Comparison of ENCODE assay signal across 8 cellular contexts in the genomic region with DNA sequence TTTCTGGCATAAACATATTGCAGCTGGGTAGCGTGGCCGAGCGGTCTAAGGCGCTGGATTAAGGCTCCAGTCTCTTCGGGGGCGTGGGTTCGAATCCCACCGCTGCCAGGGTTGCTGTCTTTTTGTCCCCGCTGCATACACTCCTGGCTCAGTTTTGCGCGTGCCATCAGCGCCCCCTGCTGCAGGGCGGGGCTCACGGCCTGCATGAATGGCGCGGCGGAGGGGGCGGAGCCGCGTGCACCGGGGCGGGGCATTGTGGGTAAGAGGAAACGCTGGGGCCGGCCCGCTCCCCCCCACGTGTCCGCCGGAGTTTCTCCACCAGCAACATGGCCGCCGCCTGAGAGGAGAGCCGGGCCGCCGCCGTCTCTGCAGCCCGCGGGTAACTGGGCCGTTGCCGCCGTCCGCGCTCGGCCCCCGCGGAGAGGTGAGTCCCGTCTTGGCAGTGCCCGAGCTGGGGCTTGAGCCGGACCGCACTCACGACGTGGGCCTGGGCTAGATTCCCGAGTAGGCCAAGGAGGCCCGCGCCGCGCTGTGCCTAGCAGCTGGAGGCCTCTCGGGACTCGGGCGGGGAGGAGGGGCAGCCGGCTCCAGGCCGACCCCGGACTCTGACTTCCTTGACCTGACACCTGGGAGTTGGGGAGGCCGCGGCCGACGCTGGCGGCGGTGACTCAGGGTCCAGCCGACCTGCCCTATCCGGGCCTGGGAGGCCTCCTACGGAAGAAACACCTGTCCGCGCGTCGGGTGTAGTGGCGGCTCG. TPM values are rescaled to one million over a fixed set of nuclear protein-coding genes. Genes with fewer than 3 reads are reported as not detected.
A peak's percentile ranks its signal among the peaks of the same experiment; 100 is the strongest.
DNase-seq lines count a peak whose midpoint lies in the region; ATAC-seq, FAIRE-seq and TF ChIP-seq lines count a peak whose summit lies in the region.

TSS of gene POLR3E (plus strand) at position 296 of the 757 bp plus-strand sequence. CDS start 5,560 bp downstream, outside the sequence.

- in situ Hi-C loops in HepG2 (cut with HindIII; ENCODE audit: extremely low pct_ligation_motif_present, low pct_unique_long_range_greater_than_20kb): loop anchor here (5.0 kb wide), 1 partner anchor 100 kb away; no protein-coding TSS in a partner anchor

- peak; percentile 99 for DNase-seq in CD14-positive monocyte (ENCODE audit: low spot score)
- DNase-seq in NCI-H748 (lab: John Stamatoyannopoulos, UW; ENCODE audit: unreplicated experiment): peak; percentile 92
- peak; percentile 99 to 100 for DNase-seq in activated CD4-positive, alpha-beta T cell treated with anti-CD3 and anti-CD28 coated beads, Interleukin-2, amount 50 U/mL, for 24 hours (ENCODE audit: low read depth in 1 of 2, low spot score in 1 of 2)
- peak; percentile 99 for DNase-seq in HepG2 (ENCODE audit: low spot score)
- DNase-seq in stimulated activated CD4-positive, alpha-beta T cell treated with anti-CD3 and anti-CD28 coated beads, Interleukin-4, amount 100 ng/mL, for 1 hour: peak; percentile 100

- H3K9me3 ChIP-seq in HepG2 (ENCODE audit: low read length): no peaks in the 10 kb centered on the region

- H3K27me3 Mint-ChIP-seq in CD14-positive monocyte (ENCODE audit: low read depth in 3 of 3): peaks cover 0 to 4% (median 2%) of the 10 kb centered on the region in 3 donors
- no peaks in the 10 kb centered on the region for H3K27me3 Mint-ChIP-seq in dendritic cell treated with granulocyte-macrophage colony-stimulating factor and Interleukin-4, amounts not matched to agents 40 ng/mL and 50 ng/mL, for 4 days

- H3K4me3 Mint-ChIP-seq in CD14-positive monocyte: peak within 1 kb of the TSS; percentile 85 to 92
- peak within 1 kb of the TSS; percentile 95 for H3K4me3 Mint-ChIP-seq in dendritic cell treated with granulocyte-macrophage colony-stimulating factor and Interleukin-4, amounts not matched to agents 40 ng/mL and 50 ng/mL, for 4 days

- intact Hi-C loops in CD14-positive monocyte (cut with micrococcal nuclease) (loop anchor here (1.0 to 10.0 kb wide), 4 partner anchors 106 to 642 kb away; partner anchors contain the start of genes IGSF6 (in 2 of the 2) and PDZD9 (in 2 of the 2)), HepG2 (cut with micrococcal nuclease; ENCODE audit: unreplicated experiment) (loop anchor here (1.0 kb wide), 3 partner anchors 91 to 107 kb away; partner anchors contain the start of gene EEF2K)
- intact Hi-C loops in dendritic cell treated with granulocyte-macrophage colony-stimulating factor and Interleukin-4, amounts not matched to agents 40 ng/mL and 50 ng/mL, for 4 days (cut with micrococcal nuclease): loop anchor here (1.0 kb wide), 2 partner anchors 90 to 107 kb away; no protein-coding TSS in a partner anchor

- peaks cover 9 to 15% of the 10 kb centered on the region in 2 donors for H3K36me3 Mint-ChIP-seq in CD14-positive monocyte
- peaks cover 30% of the 10 kb centered on the region for H3K36me3 Mint-ChIP-seq in dendritic cell treated with granulocyte-macrophage colony-stimulating factor and Interleukin-4, amounts not matched to agents 40 ng/mL and 50 ng/mL, for 4 days (ENCODE audit: low read depth)

- CTCF ChIA-PET in HepG2 (lab: Yijun Ruan, JAX; ENCODE audit: low intra/inter-chr PET ratio, low total read pairs): interaction anchor here (0.6 to 2.3 kb wide), 5 partner anchors 91 to 296 kb away, joined by 3 to 20 read pairs (median 4); partner anchors contain the start of genes EEF2K and PDZD9

- BruUV-seq in HepG2 (replicated peaks; lab: Mats Ljungman, UMichigan): no TSS peak

- H4K20me1 ChIP-seq in HepG2 (ENCODE audit: insufficient read depth, low read length): peaks cover 41% of the 10 kb centered on the region

- ATAC-seq in GM19351 (IDR thresholded peaks at IDR 0.05; ENCODE audit: unreplicated experiment) (peak; percentile 79), HG03521 (IDR thresholded peaks at IDR 0.05; ENCODE audit: unreplicated experiment) (peak; percentile 80), HepG2 (peak; percentile 85)

- H3K9me3 Mint-ChIP-seq in CD14-positive monocyte: no peaks in the 10 kb centered on the region
- H3K9me3 Mint-ChIP-seq in dendritic cell treated with granulocyte-macrophage colony-stimulating factor and Interleukin-4, amounts not matched to agents 40 ng/mL and 50 ng/mL, for 4 days: no peaks in the 10 kb centered on the region

- H3K27ac Mint-ChIP-seq in CD14-positive monocyte: peak within 1 kb of the TSS; percentile 86 to 96 (median 92)
- peak within 1 kb of the TSS; percentile 94 for H3K27ac Mint-ChIP-seq in dendritic cell treated with granulocyte-macrophage colony-stimulating factor and Interleukin-4, amounts not matched to agents 40 ng/mL and 50 ng/mL, for 4 days

- H3K4me1 ChIP-seq in HepG2 (ENCODE audit: insufficient read depth, low read length): peaks cover 51% of the 10 kb centered on the region

- TF ChIP-seq POLR2A in HepG2 (IDR thresholded peaks at IDR 0.05; ENCODE audit: insufficient read depth in 1 of 2, low read depth in 2 of 2, low read length in 2 of 2): peak; percentile 71 to 92

- TF ChIP-seq RAD21 in HepG2 (CRISPR knock-in tag; IDR thresholded peaks at IDR 0.05): peak; percentile 100

- no peaks in the 10 kb centered on the region; a peak in 1 of 5 replicates for H3K27me3 ChIP-seq in HepG2 (ENCODE audit: control insufficient read depth in 1 of 2, insufficient read depth in 2 of 2, low read length in 2 of 2)

- peak within 1 kb of the TSS; percentile 98 for H3K9ac ChIP-seq in HepG2 (ENCODE audit: insufficient read depth, low read depth, low read length)

- H3K4me1 Mint-ChIP-seq in CD14-positive monocyte: peaks cover 28% of the 10 kb centered on the region
- H3K4me1 Mint-ChIP-seq in dendritic cell treated with granulocyte-macrophage colony-stimulating factor and Interleukin-4, amounts not matched to agents 40 ng/mL and 50 ng/mL, for 4 days (ENCODE audit: low read depth): peaks cover 41% of the 10 kb centered on the region

- WGBS in HepG2 (ENCODE audit: low lambda C conversion rate): under 1% methylated on average over 58 of the region's 76 CpGs

- H2AFZ ChIP-seq in HepG2 (ENCODE audit: low read length): peak within 1 kb of the TSS; percentile 94

- peaks cover 11 to 13% of the 10 kb centered on the region in 2 experiments for H3K36me3 ChIP-seq in HepG2 (replicated peaks in 1 of 2; ENCODE audit: control insufficient read depth in 1 of 2, insufficient read depth in 2 of 2, low read length in 2 of 2)

- POLR2A ChIA-PET in HepG2 (lab: Yijun Ruan, JAX): interaction anchor here (1.1 to 4.6 kb wide), 13 partner anchors 9 to 139 kb away, joined by 3 to 68 read pairs (median 5); partner anchors contain the start of genes CDR2 and EEF2K

- peak within 1 kb of the TSS; percentile 92 for H3K27ac ChIP-seq in HepG2 (ENCODE audit: extremely low read length, insufficient read depth, low read length)

- peaks cover 49% of the 10 kb centered on the region for H3K79me2 ChIP-seq in HepG2 (ENCODE audit: insufficient read depth, low read length)

- H3K4me3 ChIP-seq in HepG2 (replicated peaks in 1 of 3; ENCODE audit: insufficient read depth in 1 of 3, low read depth in 2 of 3, low read length in 3 of 3): peak within 1 kb of the TSS; percentile 83 to 96 (median 94)

- TF ChIP-seq CTCF in CD14-positive monocyte (IDR thresholded peaks at IDR 0.05) (peak; percentile 88), HepG2 (CRISPR knock-in tag; IDR thresholded peaks at IDR 0.05) (peak; percentile 99)

- peak; percentile 30 for FAIRE-seq in HepG2 (lab: Jason Lieb, UNC)

- H3K4me2 ChIP-seq in HepG2 (ENCODE audit: low read depth, low read length): peak within 1 kb of the TSS; percentile 88

- TF ChIP-seq EP300 in HepG2 (IDR thresholded peaks at IDR 0.05; ENCODE audit: low read depth in 2 of 2, low read length in 2 of 2) (peak; percentile 40 to 87; a peak in 3 of 4 replicates), HepG2 (CRISPR knock-in tag; IDR thresholded peaks at IDR 0.05; ENCODE audit: borderline replicate concordance) (peak; percentile 61; the same call in 1 of the 2 replicates)

TF ChIP-seq in HepG2, 621 proteins besides CTCF, POLR2A, EP300 and RAD21 (continues in another document):
- TF ChIP-seq ZNF589 (CRISPR knock-in tag; conservative IDR thresholded peaks at IDR 0.05) (peak; percentile 90), ZNF772 (CRISPR knock-in tag; IDR thresholded peaks at IDR 0.05) (peak; percentile 99), KDM4B (CRISPR knock-in tag; IDR thresholded peaks at IDR 0.05) (peak; percentile 51; the same call in 1 of the 2 replicates), RBM22 (optimal IDR thresholded peaks at IDR 0.05; ENCODE audit: low read length) (peak; percentile 100)

RNA-seq across cellular contexts. Expression of gene POLR3E, which starts in this region (rescaled TPM):
- polyA plus RNA-seq in CD14-positive monocyte (1 to 10 TPM; 4.1 to 5.7 TPM), HepG2 (2011; rRNA removed) (262 and 280 TPM in 2 replicates)
- total RNA-seq in HepG2 (2016; rRNA removed; fragmentation: Illumina TruSeq; extraction: Trizol): 94.8 and 135 TPM in 2 replicates
- 40.5 and 40.7 TPM in 2 replicates for total RNA-seq in HepG2 (2016; cell fraction: cytosol; rRNA removed; fragmentation: Illumina TruSeq; extraction: Trizol; ENCODE audit: low read depth)
- total RNA-seq in HepG2 (2016; cell fraction: insoluble cytoplasmic fraction; rRNA removed; fragmentation: Illumina TruSeq; extraction: Trizol): 93.2 and 125 TPM in 2 replicates
- 103 and 106 TPM in 2 replicates for total RNA-seq in HepG2 (2016; cell fraction: membrane; rRNA removed; fragmentation: Illumina TruSeq; extraction: Trizol)
- total RNA-seq in HepG2 (2016; cell fraction: nucleus; rRNA removed; fragmentation: Illumina TruSeq; extraction: Trizol): 115 and 134 TPM in 2 replicates
- polyA plus RNA-seq in HepG2 (2011; cell fraction: cytosol; rRNA removed): 132 and 169 TPM in 2 replicates
- polyA plus RNA-seq in HepG2 (2011; cell fraction: nucleus; rRNA removed): 753 and 830 TPM in 2 replicates
- polyA plus RNA-seq in HepG2 (2012): 105 and 114 TPM in 2 replicates
- 31.3 and 37.9 TPM in 2 replicates for polyA plus RNA-seq in HepG2 (2016; cell fraction: cytosol; fragmentation: Illumina TruSeq; extraction: Trizol; ENCODE audit: low read depth)
- polyA plus RNA-seq in HepG2 (2016; cell fraction: insoluble cytoplasmic fraction; fragmentation: Illumina TruSeq; extraction: Trizol; ENCODE audit: low read depth): 94.5 and 105 TPM in 2 replicates
- 62.4 and 65.8 TPM in 2 replicates for polyA plus RNA-seq in HepG2 (2016; cell fraction: membrane; fragmentation: Illumina TruSeq; extraction: Trizol; ENCODE audit: low read depth)
- polyA plus RNA-seq in HepG2 (2016; cell fraction: nucleus; fragmentation: Illumina TruSeq; extraction: Trizol; ENCODE audit: insufficient read depth, low read depth): 279 and 292 TPM in 2 replicates
- polyA minus RNA-seq in HepG2 (2011; rRNA and poly(A)+ RNA removed; ENCODE audit: low replicate concordance): 472 and 743 TPM in 2 replicates
- 96.6 and 110 TPM in 2 replicates for polyA minus RNA-seq in HepG2 (2011; cell fraction: cytosol; rRNA and poly(A)+ RNA removed)
- 279 and 332 TPM in 2 replicates for polyA minus RNA-seq in HepG2 (2011; cell fraction: nucleus; rRNA and poly(A)+ RNA removed)

Comparison
In these comparisons a context has a peak if more than half of its experiments do, and no peak if none do; other contexts are left out.
1. Peak in every context shown above with its lines: DNase-seq, ATAC-seq, H3K4me3 ChIP-seq and H3K27ac ChIP-seq.
2. RNA of gene POLR3E (polyA plus RNA-seq): 31.3 to 830 TPM in HepG2; 4.1 to 5.7 TPM in CD14-positive monocyte; every median in the first group is over 4 times any median in the second.